ENCODE assay signal across 14 cellular contexts in the genomic region with DNA sequence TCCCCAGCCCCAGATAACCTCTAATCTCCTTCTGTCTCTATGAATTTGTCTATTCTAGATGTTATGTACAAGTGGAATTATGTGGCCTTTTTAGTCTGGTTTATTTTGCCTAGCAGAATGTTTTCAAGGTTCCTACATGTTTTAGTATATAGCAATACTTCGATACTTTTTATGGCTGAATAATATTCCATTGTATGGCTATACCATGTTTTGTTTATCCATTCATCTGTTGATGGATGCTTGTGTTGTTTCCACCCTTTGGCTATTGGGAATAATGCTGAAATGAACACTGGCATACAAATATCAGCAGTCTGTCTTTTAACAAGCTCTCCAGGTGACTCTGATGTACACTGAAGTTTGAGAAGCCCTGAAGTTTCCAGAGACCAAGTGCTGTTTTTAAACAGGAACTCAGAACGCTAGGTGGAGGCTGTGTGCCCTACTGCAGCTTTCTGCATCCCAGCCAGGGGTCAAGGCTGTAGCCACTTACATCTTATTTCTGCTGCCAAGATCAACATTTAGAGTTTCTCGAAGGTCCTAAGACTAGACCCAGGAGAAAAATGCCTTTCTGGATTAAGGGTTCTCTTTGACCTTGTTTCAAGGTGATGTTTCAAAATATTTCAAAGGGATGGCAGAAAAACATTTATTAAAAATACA.
"Had no signal": no experiment of that assay in that cellular context is flagged by ENCODE, and none has a peak within 500 bp of the region (broad histone marks: within the 10 kb centered on the region; RNA-seq: fewer than 3 reads in every experiment).

No MANE protein-coding gene starts in this region.

- H3K4me3 ChIP-seq: skin epidermis, tibial nerve had no signal

- DNase-seq: activated CD4-positive, alpha-beta T cell treated with anti-CD3 and anti-CD28 coated beads for 36 hours; activated CD8-positive, alpha-beta memory T cell treated with anti-CD3 and anti-CD28 coated beads, Interleukin-2, amount 50 U/mL, for 48 hours; activated CD8-positive, alpha-beta T cell treated with anti-CD3 and anti-CD28 coated beads for 36 hours; activated naive CD4-positive, alpha-beta T cell; central memory CD4-positive, alpha-beta T cell; islet precursor cell; mesendoderm; retina; T-cell; WERI-Rb-1 had no signal

- H3K36me3 ChIP-seq: tibial nerve, WERI-Rb-1 had no signal

- H2AFZ ChIP-seq: parathyroid adenoma had no signal

- ATAC-seq: activated CD4-positive, alpha-beta T cell treated with anti-CD3 and anti-CD28 coated beads for 36 hours; activated CD8-positive, alpha-beta T cell treated with anti-CD3 and anti-CD28 coated beads for 36 hours; T-cell had no signal

- H3K27ac ChIP-seq: parathyroid adenoma, skin epidermis, tibial nerve, WERI-Rb-1 had no signal

- H3K9ac ChIP-seq: parathyroid adenoma had no signal

- FAIRE-seq: astrocyte had no signal

- H3K9me3 ChIP-seq: tibial nerve had no signal

- H3K27me3 ChIP-seq: tibial nerve had no signal
